11 cellular contexts compared by ENCODE assay signal in genomic region chr3:10173095-10173925, GRCh38. TPM values are rescaled to one million over a fixed set of nuclear protein-coding genes. Genes with fewer than 3 reads are reported as not detected.
DNase-seq lines count a peak whose midpoint lies in the region; ATAC-seq, FAIRE-seq and TF ChIP-seq lines count a peak whose summit lies in the region.
"Had no signal": no experiment of that assay in that cellular context is flagged by ENCODE, and none has a peak within 500 bp of the region (broad histone marks: within the 10 kb centered on the region; RNA-seq: fewer than 3 reads in every experiment).

No MANE protein-coding gene starts in this region.

- H3K27me3 ChIP-seq in CD4-positive, alpha-beta T cell (ENCODE audit: control insufficient read depth, insufficient read depth, low read length): no peaks in the 10 kb centered on the region
- H3K27me3 ChIP-seq in PC-3 (ENCODE audit: low read length) (no peaks in the 10 kb centered on the region), endothelial cell of umbilical vein (ENCODE audit: control insufficient read depth in 2 of 2, insufficient read depth in 2 of 2, low read length in 2 of 2) (no peaks in the 10 kb centered on the region)

- H3K9ac ChIP-seq in PC-3 (ENCODE audit: low read length): no peak overlapping the region
- peak overlapping the region; percentile 33 for H3K9ac ChIP-seq in endothelial cell of umbilical vein (replicated peaks; ENCODE audit: extremely low read depth, insufficient read depth, low read length)

- peaks cover 5% of the 10 kb centered on the region for H3K9me3 ChIP-seq in CD4-positive, alpha-beta T cell (ENCODE audit: control insufficient read depth, low read length)
- H3K9me3 ChIP-seq in PC-3 (ENCODE audit: low read length) (peaks cover 5% of the 10 kb centered on the region), endothelial cell of umbilical vein (replicated peaks; ENCODE audit: control insufficient read depth, insufficient read depth, low read length) (no peaks in the 10 kb centered on the region)

- H2AFZ ChIP-seq in PC-3 (ENCODE audit: low read length) (no peak overlapping the region), endothelial cell of umbilical vein (ENCODE audit: low read depth, low read length) (no peak overlapping the region)

- H3K79me2 ChIP-seq in PC-3 (ENCODE audit: low read length) (no peaks in the 10 kb centered on the region), endothelial cell of umbilical vein (ENCODE audit: control insufficient read depth, insufficient read depth, low read length) (no peaks in the 10 kb centered on the region)

- no peaks in the 10 kb centered on the region for H3K9me1 ChIP-seq in endothelial cell of umbilical vein (replicated peaks; ENCODE audit: control insufficient read depth, extremely low read depth, insufficient read depth, low read length)

- CTCF ChIA-PET in CD4-positive, alpha-beta T cell (lab: Charles Lee): interaction anchor here (1.3 kb wide), 1 partner anchor 8 kb away, joined by 4 read pairs; no protein-coding TSS in a partner anchor
- CTCF ChIA-PET in PC-3 (lab: Charles Lee) (interaction anchor here (0.7 kb wide), 1 partner anchor 19 kb away, joined by 4 read pairs; no protein-coding TSS in a partner anchor), endothelial cell of umbilical vein (lab: Charles Lee) (interaction anchor here (1.2 to 2.4 kb wide), 5 partner anchors 8 to 98 kb away, joined by 3 to 15 read pairs (median 6); partner anchors contain the start of gene IRAK2)

- no peak for DNase-seq in CD4-positive, alpha-beta T cell
- peak; percentile 45 for DNase-seq in PC-3
- DNase-seq in endothelial cell of umbilical vein (ENCODE audit: low read depth, low spot score): no peak
- DNase-seq in renal cortical epithelial cell (ENCODE audit: low read depth): peak; percentile 47
- no peak for DNase-seq in COLO829 (ENCODE audit: low spot score)
- DNase-seq in stimulated activated CD4-positive, alpha-beta T cell treated with anti-CD3 and anti-CD28 coated beads, Interleukin-12 subunit alpha, Interleukin-12 subunit beta, amount 100 ng/mL, for 4 hours: no peak
- no peak for DNase-seq in NCI-H226
- no peak for DNase-seq in NCI-H128 (lab: John Stamatoyannopoulos, UW; ENCODE audit: unreplicated experiment)
- DNase-seq: naive thymus-derived CD8-positive, alpha-beta T cell; SHP77 had no signal

- POLR2A ChIA-PET in CD4-positive, alpha-beta T cell (lab: Charles Lee): interaction anchor here (2.1 kb wide), 1 partner anchor 20 kb away, joined by 7 read pairs; no protein-coding TSS in a partner anchor
- POLR2A ChIA-PET in PC-3 (lab: Charles Lee; ENCODE audit: unreplicated experiment) (no interaction called here), endothelial cell of umbilical vein (lab: Charles Lee) (interaction anchor here (1.1 kb wide), 1 partner anchor 19 kb away, joined by 4 read pairs; no protein-coding TSS in a partner anchor)

- H3K4me3 Mint-ChIP-seq in CD4-positive, alpha-beta T cell: no peak overlapping the region

- H3K36me3 Mint-ChIP-seq in CD4-positive, alpha-beta T cell (ENCODE audit: low read depth): peaks cover 20% of the 10 kb centered on the region

- H3F3A ChIP-seq in PC-3 (ENCODE audit: low read length, unreplicated experiment): no peaks in the 10 kb centered on the region

- H3K9me2 ChIP-seq in PC-3 (replicated peaks; ENCODE audit: low read length): no peaks in the 10 kb centered on the region

- TF ChIP-seq POLR2A in endothelial cell of umbilical vein (IDR thresholded peaks at IDR 0.05; ENCODE audit: low read depth, low read length): no peak

- no peak for TF ChIP-seq CTCF in CD4-positive, alpha-beta T cell (IDR thresholded peaks at IDR 0.05)
- TF ChIP-seq CTCF in PC-3 (conservative IDR thresholded peaks at IDR 0.05; ENCODE audit: low read depth, low read length) (no peak), endothelial cell of umbilical vein (IDR thresholded peaks at IDR 0.05; ENCODE audit: extremely low read depth in 1 of 2, insufficient read depth in 1 of 2, low read depth in 1 of 2, low read length in 2 of 2) (no peak)

- intact Hi-C loops in CD4-positive, alpha-beta T cell (cut with DNase I, micrococcal nuclease): no loop called here
- intact Hi-C loops in PC-3 (cut with micrococcal nuclease) (no loop called here), endothelial cell of umbilical vein (cut with micrococcal nuclease) (loop anchor here (5.0 kb wide), 1 partner anchor 34 kb away; no protein-coding TSS in a partner anchor)

- H3K4me1 Mint-ChIP-seq in CD4-positive, alpha-beta T cell (ENCODE audit: low read depth): peaks cover 15% of the 10 kb centered on the region

- peak; percentile 18 for FAIRE-seq in endothelial cell of umbilical vein (lab: Jason Lieb, UNC)

- peaks cover 7% of the 10 kb centered on the region for H3K9me3 Mint-ChIP-seq in CD4-positive, alpha-beta T cell

- BruUV-seq in PC-3 (replicated peaks; lab: Mats Ljungman, UMichigan) (no TSS peak), endothelial cell of umbilical vein (replicated peaks; lab: Mats Ljungman, UMichigan) (TSS peak; percentile 96)

- no peak for ATAC-seq in CD4-positive, alpha-beta T cell (ENCODE audit: poor library complexity)
- peak; percentile 64 for ATAC-seq in PC-3
- ATAC-seq: naive thymus-derived CD8-positive, alpha-beta T cell had no signal

- H3K4me1 ChIP-seq in PC-3 (ENCODE audit: insufficient read depth, low read length): peaks cover 14% of the 10 kb centered on the region
- peaks cover 14% of the 10 kb centered on the region for H3K4me1 ChIP-seq in endothelial cell of umbilical vein (ENCODE audit: control insufficient read depth, extremely low read depth, insufficient read depth, low read length)

- H3K4me3 ChIP-seq in PC-3 (ENCODE audit: low read length) (no peak overlapping the region), endothelial cell of umbilical vein (replicated peaks in 1 of 3; ENCODE audit: insufficient read depth in 1 of 3, low read depth in 1 of 3, low read length in 3 of 3) (no peak overlapping the region)

- H3K36me3 ChIP-seq in PC-3 (ENCODE audit: low read depth, low read length) (peaks cover 7% of the 10 kb centered on the region), endothelial cell of umbilical vein (ENCODE audit: control insufficient read depth in 2 of 2, extremely low read depth in 1 of 2, insufficient read depth in 2 of 2, low read length in 2 of 2) (no peaks in the 10 kb centered on the region)

- dilution Hi-C loops in endothelial cell of umbilical vein (cut with MboI; ENCODE audit: extremely low pct_ligation_motif_present, low sequenced_read_pairs): no loop called here

- peak overlapping the region; percentile 56 for H3K27ac Mint-ChIP-seq in CD4-positive, alpha-beta T cell

- H3K27ac ChIP-seq in CD4-positive, alpha-beta T cell (ENCODE audit: low read depth, low read length): no peak overlapping the region
- H3K27ac ChIP-seq in PC-3 (ENCODE audit: low read length): peak overlapping the region; percentile 18
- peak overlapping the region; percentile 84 for H3K27ac ChIP-seq in endothelial cell of umbilical vein (ENCODE audit: insufficient read depth, low read depth, low read length)
- H3K27ac ChIP-seq: epithelial cell of prostate had no signal

- H3K4me2 ChIP-seq in PC-3 (ENCODE audit: low read length): no peak overlapping the region
- H3K4me2 ChIP-seq in endothelial cell of umbilical vein (ENCODE audit: insufficient read depth, low read length): peak overlapping the region; percentile 35

- H3K27me3 Mint-ChIP-seq in CD4-positive, alpha-beta T cell: no peaks in the 10 kb centered on the region
- H3K27me3 Mint-ChIP-seq: naive thymus-derived CD8-positive, alpha-beta T cell had no signal

- H4K20me1 ChIP-seq in PC-3 (ENCODE audit: low read length) (no peaks in the 10 kb centered on the region; the same call in 1 of the 2 replicates), endothelial cell of umbilical vein (replicated peaks; ENCODE audit: control insufficient read depth, extremely low read depth, insufficient read depth, low read length) (no peaks in the 10 kb centered on the region)

RNA-seq across cellular contexts. Expression of gene IRAK2, which starts 8.6 kb away (rescaled TPM):
- 1 to 10 TPM; 1.4 to 1.6 TPM for total RNA-seq in CD4-positive, alpha-beta T cell
- total RNA-seq in PC-3 (2014; rRNA removed) (4.7 and 5.5 TPM in 2 replicates), endothelial cell of umbilical vein (10.0 and 11.1 TPM in 2 replicates), renal cortical epithelial cell (13.7 and 56.6 TPM in 2 replicates)
- polyA plus RNA-seq in endothelial cell of umbilical vein: 7.3 and 7.9 TPM in 2 replicates
- polyA plus RNA-seq in endothelial cell of umbilical vein (2011; cell fraction: cytosol; rRNA removed): 7.8 TPM in 2 replicates
- polyA plus RNA-seq in endothelial cell of umbilical vein (2011; cell fraction: nucleus; rRNA removed): 6.7 and 7.3 TPM in 2 replicates
- 6.2 and 7.9 TPM in 2 replicates for polyA plus RNA-seq in endothelial cell of umbilical vein (2012)
- polyA minus RNA-seq in endothelial cell of umbilical vein: 7.6 and 7.7 TPM in 2 replicates
- polyA minus RNA-seq in endothelial cell of umbilical vein (2011; cell fraction: cytosol; rRNA and poly(A)+ RNA removed): 7.8 TPM
- 5.3 and 5.7 TPM in 2 replicates for polyA minus RNA-seq in endothelial cell of umbilical vein (2011; cell fraction: nucleus; rRNA and poly(A)+ RNA removed)

RNA-seq across cellular contexts. Expression of gene VHL, which starts 31.7 kb away (rescaled TPM):
- total RNA-seq in CD4-positive, alpha-beta T cell: 10 to 100 TPM; 54.4 to 58.2 TPM
- total RNA-seq in PC-3 (2014; rRNA removed): 45.0 and 51.5 TPM in 2 replicates
- total RNA-seq in endothelial cell of umbilical vein: 39.2 and 41.0 TPM in 2 replicates
- 8.5 and 10.4 TPM in 2 replicates for polyA plus RNA-seq in endothelial cell of umbilical vein
- 8.9 and 9.2 TPM in 2 replicates for polyA plus RNA-seq in endothelial cell of umbilical vein (2011; cell fraction: cytosol; rRNA removed)
- 11.8 and 17.7 TPM in 2 replicates for polyA plus RNA-seq in endothelial cell of umbilical vein (2011; cell fraction: nucleus; rRNA removed)
- 23.4 and 25.5 TPM in 2 replicates for polyA plus RNA-seq in endothelial cell of umbilical vein (2012)
- polyA minus RNA-seq in endothelial cell of umbilical vein: 24.4 and 26.6 TPM in 2 replicates
- 19.6 TPM for polyA minus RNA-seq in endothelial cell of umbilical vein (2011; cell fraction: cytosol; rRNA and poly(A)+ RNA removed)
- polyA minus RNA-seq in endothelial cell of umbilical vein (2011; cell fraction: nucleus; rRNA and poly(A)+ RNA removed): 8.9 and 9.8 TPM in 2 replicates
- 63.4 and 69.2 TPM in 2 replicates for total RNA-seq in renal cortical epithelial cell

RNA-seq across cellular contexts. Expression of gene BRK1, which starts 57.8 kb away (rescaled TPM):
- total RNA-seq in CD4-positive, alpha-beta T cell: 10 to 100 TPM; 33.1 to 33.8 TPM
- total RNA-seq in PC-3 (2014; rRNA removed) (110 and 140 TPM in 2 replicates), endothelial cell of umbilical vein (123 and 133 TPM in 2 replicates), renal cortical epithelial cell (120 and 175 TPM in 2 replicates)
- 144 and 163 TPM in 2 replicates for polyA plus RNA-seq in endothelial cell of umbilical vein
- 197 and 198 TPM in 2 replicates for polyA plus RNA-seq in endothelial cell of umbilical vein (2011; cell fraction: cytosol; rRNA removed)
- polyA plus RNA-seq in endothelial cell of umbilical vein (2011; cell fraction: nucleus; rRNA removed): 51.0 and 53.9 TPM in 2 replicates
- polyA plus RNA-seq in endothelial cell of umbilical vein (2012): 223 and 235 TPM in 2 replicates
- 92.8 and 97.2 TPM in 2 replicates for polyA minus RNA-seq in endothelial cell of umbilical vein
- 38.8 TPM for polyA minus RNA-seq in endothelial cell of umbilical vein (2011; cell fraction: cytosol; rRNA and poly(A)+ RNA removed)
- 18.7 and 22.2 TPM in 2 replicates for polyA minus RNA-seq in endothelial cell of umbilical vein (2011; cell fraction: nucleus; rRNA and poly(A)+ RNA removed)

Comparison
In these comparisons a context has a peak if more than half of its experiments do, and no peak if none do; other contexts are left out.
1. DNase-seq: peak in PC-3 (single experiment) and renal cortical epithelial cell (single experiment); none in CD4-positive, alpha-beta T cell (0 of 10), endothelial cell of umbilical vein (single experiment), COLO829 (single experiment), stimulated activated CD4-positive, alpha-beta T cell treated with anti-CD3 and anti-CD28 coated beads, Interleukin-12 subunit alpha, Interleukin-12 subunit beta, amount 100 ng/mL, for 4 hours (single experiment), NCI-H226 (single experiment) and NCI-H128 (single experiment).